In genomic region chr6:98041921-98042320, GRCh38 we compare ENCODE assay signal across 19 cellular contexts.
DNase-seq lines count a peak whose midpoint lies in the region; ATAC-seq and TF ChIP-seq lines count a peak whose summit lies in the region.
"Had no signal": no experiment of that assay in that cellular context is flagged by ENCODE, and none has a peak within 500 bp of the region (broad histone marks: within the 10 kb centered on the region; RNA-seq: fewer than 3 reads in every experiment).

No MANE protein-coding gene starts in this region.

- no peak for TF ChIP-seq POLR2A in testis (IDR thresholded peaks at IDR 0.05)

- H3K9me3 ChIP-seq in testis, result no peaks in the 10 kb centered on the region
- H3K9me3 ChIP-seq: heart right ventricle, mucosa of descending colon, pancreas, vagina had no signal

- DNase-seq in ELF-1 (ENCODE audit: low read depth, low spot score), result peak; percentile 41
- peak; percentile 26 for DNase-seq in NCI-H1417 treated with DMSO at 0.1 percent for 48 hours (lab: John Stamatoyannopoulos, UW)
- DNase-seq in neural crest cell (ENCODE audit: low read depth, low spot score), result no peak
- DNase-seq in testis, result no peak
- DNase-seq in kidney glomerular epithelial cell (lab: John Stamatoyannopoulos, UW), result no peak
- DNase-seq: activated B cell treated with CpG ODN at 0.5 μM for 24 hours; activated naive CD4-positive, alpha-beta T cell treated with anti-CD3 and anti-CD28 coated beads for 36 hours; C1 segment of cervical spinal cord; heart right ventricle; HFFc6; left colon; mucosa of descending colon; pancreas; PC-9; small intestine; stimulated activated naive CD4-positive, alpha-beta T cell treated with Interleukin-2 at 50 U/mL for 16 hours had no signal

- ATAC-seq in SK-N-SH treated with all-trans-retinoic acid at 6 μM for 48 hours, result peak; percentile 44; the same call in 2 of the 3 replicates
- ATAC-seq in HG03108 (IDR thresholded peaks at IDR 0.05; ENCODE audit: unreplicated experiment), result no peak
- ATAC-seq: heart right ventricle, left colon, mucosa of descending colon, pancreas had no signal

- peak overlapping the region; percentile 1 for H3K27ac Mint-ChIP-seq in neural crest cell (ENCODE audit: unreplicated experiment)
- H3K27ac Mint-ChIP-seq: activated B cell treated with CpG ODN at 0.5 μM for 24 hours; activated naive CD4-positive, alpha-beta T cell treated with anti-CD3 and anti-CD28 coated beads for 36 hours; HFFc6 had no signal

- H3K4me1 Mint-ChIP-seq in neural crest cell, result peaks cover 74% of the 10 kb centered on the region
- H3K4me1 Mint-ChIP-seq: activated B cell treated with CpG ODN at 0.5 μM for 24 hours had no signal

- no peaks in the 10 kb centered on the region for H3K36me3 ChIP-seq in testis (ENCODE audit: low read depth, missing control alignments)
- H3K36me3 ChIP-seq: heart right ventricle, pancreas, vagina had no signal

- no peaks in the 10 kb centered on the region for H3K36me3 Mint-ChIP-seq in neural crest cell (ENCODE audit: low read depth)

- no peak overlapping the region for H3K27ac ChIP-seq in testis
- H3K27ac ChIP-seq: heart right ventricle, pancreas, PC-9, vagina had no signal

- no peak overlapping the region for H3K4me3 ChIP-seq in testis
- H3K4me3 ChIP-seq: heart right ventricle, mucosa of descending colon, pancreas, PC-9, vagina had no signal

- peak overlapping the region; percentile 9 for H3K4me3 Mint-ChIP-seq in neural crest cell
- H3K4me3 Mint-ChIP-seq: activated B cell treated with CpG ODN at 0.5 μM for 24 hours; activated naive CD4-positive, alpha-beta T cell treated with anti-CD3 and anti-CD28 coated beads for 36 hours; HFFc6 had no signal

- TF ChIP-seq CTCF in neural crest cell (conservative IDR thresholded peaks at IDR 0.05) (no peak), testis (IDR thresholded peaks at IDR 0.05) (no peak)

- H3K9me3 Mint-ChIP-seq in neural crest cell, result no peaks in the 10 kb centered on the region
- H3K9me3 Mint-ChIP-seq: activated B cell treated with CpG ODN at 0.5 μM for 24 hours; activated naive CD4-positive, alpha-beta T cell treated with anti-CD3 and anti-CD28 coated beads for 36 hours had no signal

- no peaks in the 10 kb centered on the region for H3K27me3 ChIP-seq in testis
- H3K27me3 ChIP-seq: vagina had no signal

- WGBS in testis, 2 donors, result 56 to 68% methylated on average over 5 of the region's 5 CpGs

- intact Hi-C loops in testis (cut with DNase I; ENCODE audit: low total_unique reads), result no loop called here

- no peaks in the 10 kb centered on the region for H3K4me1 ChIP-seq in testis
- H3K4me1 ChIP-seq: pancreas, vagina had no signal

- no peaks in the 10 kb centered on the region for H3K27me3 Mint-ChIP-seq in neural crest cell (ENCODE audit: low read depth)

TF ChIP-seq in SK-N-SH treated with all-trans-retinoic acid at 6 μM for 48 hours, 23 proteins besides CTCF, POLR2A, EP300 and RAD21:
- TF ChIP-seq TCF4 (CRISPR knock-in tag; IDR thresholded peaks at IDR 0.05; ENCODE audit: borderline replicate concordance) (peak; percentile 22; the same call in 1 of the 2 replicates), CREB5 (CRISPR knock-in tag; IDR thresholded peaks at IDR 0.05; ENCODE audit: low read depth) (no peak), CSRNP3 (CRISPR knock-in tag; IDR thresholded peaks at IDR 0.05) (no peak)
TF ChIP-seq in SK-N-SH treated with all-trans-retinoic acid at 6 μM for 48 hours: peak in this region for 1.

Comparison
In these comparisons a context has a peak if more than half of its experiments do, and no peak if none do; other contexts are left out.
1. DNase-seq: peak in ELF-1 (single experiment) and NCI-H1417 treated with DMSO at 0.1 percent for 48 hours (single experiment); none in neural crest cell (single experiment), testis (single experiment) and kidney glomerular epithelial cell (single experiment).